9 cellular contexts compared by ENCODE assay signal in the genomic region with DNA sequence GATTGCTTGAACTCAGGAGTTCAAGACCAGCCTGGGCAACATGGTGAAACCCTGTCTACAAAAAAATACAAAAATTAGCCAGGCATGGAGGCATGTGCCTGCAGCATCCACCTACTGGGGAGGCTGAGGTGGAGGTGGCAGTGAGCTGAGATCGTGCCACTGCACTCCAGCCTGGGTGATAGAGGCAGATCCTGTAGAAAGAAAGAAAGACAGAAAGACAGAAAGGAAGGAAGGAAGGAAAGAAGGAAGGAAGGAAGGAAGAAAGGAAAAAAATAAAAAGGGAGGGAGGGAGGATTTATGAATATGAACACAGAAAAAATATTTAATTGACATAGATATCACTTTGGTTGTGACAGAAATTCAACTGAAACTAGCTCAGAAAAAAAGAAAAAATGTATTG. TPM values are rescaled to one million over a fixed set of nuclear protein-coding genes. Genes with fewer than 3 reads are reported as not detected.
DNase-seq lines count a peak whose midpoint lies in the region; ATAC-seq, FAIRE-seq and TF ChIP-seq lines count a peak whose summit lies in the region.
"Not testable (repeated sequence)": the region's sequence is repeated elsewhere in the genome, so short reads cannot be mapped to it uniquely, and the experiment has no call there.
"Had no signal": no experiment of that assay in that cellular context is flagged by ENCODE, and none has a peak within 500 bp of the region (broad histone marks: within the 10 kb centered on the region; RNA-seq: fewer than 3 reads in every experiment).

No MANE protein-coding gene starts in this region.

- not testable (repeated sequence) for H3K9me3 ChIP-seq in HEK293 (ENCODE audit: control insufficient read depth, insufficient read depth, low read depth, low read length); astrocyte (ENCODE audit: insufficient read depth, low read depth, low read length); HepG2 (ENCODE audit: low read length)

- DNase-seq in Calu3; WTC11 (ENCODE audit: low spot score); astrocyte (ENCODE audit: low read depth); dorsolateral prefrontal cortex; HepG2 (ENCODE audit: low spot score): not testable (repeated sequence)

- H3K27me3 ChIP-seq in astrocyte (ENCODE audit: insufficient read depth, low read length); dorsolateral prefrontal cortex; HepG2 (ENCODE audit: control insufficient read depth in 1 of 2, insufficient read depth in 2 of 2, low read length in 2 of 2): not testable (repeated sequence)

- FAIRE-seq in astrocyte (lab: Jason Lieb, UNC); HepG2 (lab: Jason Lieb, UNC): not testable (repeated sequence)

- not testable (repeated sequence) for H3K9me3 Mint-ChIP-seq in Calu3 (ENCODE audit: low read depth, unreplicated experiment); WTC11; astrocyte (ENCODE audit: unreplicated experiment); stimulated activated naive CD8-positive, alpha-beta T cell treated with anti-CD3 and anti-CD28 coated beads, Interleukin-15, Interleukin-2, amounts not matched to agents 100 ng/mL and 50 ng/mL, for 24 hours

- H3K4me3 ChIP-seq in HEK293 (ENCODE audit: low read depth, low read length); astrocyte (ENCODE audit: insufficient read depth, low read depth, low read length); dorsolateral prefrontal cortex; HepG2 (replicated peaks in 1 of 3; ENCODE audit: insufficient read depth in 1 of 3, low read depth in 2 of 3, low read length in 3 of 3): not testable (repeated sequence)

- in situ Hi-C loops in HepG2 (cut with HindIII; ENCODE audit: extremely low pct_ligation_motif_present, low pct_unique_long_range_greater_than_20kb) = not testable (repeated sequence)

- not testable (repeated sequence) for TF ChIP-seq EP300 in HepG2 (IDR thresholded peaks at IDR 0.05; ENCODE audit: low read depth in 2 of 2, low read length in 2 of 2); HepG2 (CRISPR knock-in tag; IDR thresholded peaks at IDR 0.05; ENCODE audit: borderline replicate concordance)

- not testable (repeated sequence) for H3K4me2 ChIP-seq in astrocyte (ENCODE audit: low read length); HepG2 (ENCODE audit: low read depth, low read length)

- peaks cover 71% of the 10 kb centered on the region for H3K4me1 Mint-ChIP-seq in Calu3 (ENCODE audit: low read depth, unreplicated experiment)
- H3K4me1 Mint-ChIP-seq in WTC11 = peaks cover 42% of the 10 kb centered on the region
- H3K4me1 Mint-ChIP-seq in astrocyte (ENCODE audit: low read depth, unreplicated experiment) = peaks cover 41% of the 10 kb centered on the region
- H3K4me1 Mint-ChIP-seq in stimulated activated naive CD8-positive, alpha-beta T cell treated with anti-CD3 and anti-CD28 coated beads, Interleukin-15, Interleukin-2, amounts not matched to agents 100 ng/mL and 50 ng/mL, for 24 hours (ENCODE audit: low read depth) = not testable (repeated sequence)

- not testable (repeated sequence) for H3K4me1 ChIP-seq in HEK293 (ENCODE audit: control insufficient read depth, insufficient read depth, low read length)
- peaks cover 27% of the 10 kb centered on the region for H3K4me1 ChIP-seq in astrocyte (ENCODE audit: insufficient read depth, low read length)
- H3K4me1 ChIP-seq in HepG2 (ENCODE audit: insufficient read depth, low read length) = peaks cover 42% of the 10 kb centered on the region

- BruUV-seq in Calu3 (replicated peaks; lab: Mats Ljungman, UMichigan); HepG2 (replicated peaks; lab: Mats Ljungman, UMichigan): not testable (repeated sequence)

- TF ChIP-seq RAD21 in HepG2 (CRISPR knock-in tag; IDR thresholded peaks at IDR 0.05) = not testable (repeated sequence)

- CTCF ChIA-PET in Calu3 (lab: Charles Lee) (interaction anchor here (0.7 to 3.6 kb wide), 4 partner anchors 12 to 30 kb away, joined by 4 to 11 read pairs (median 4); no protein-coding TSS in a partner anchor), HEK293 (lab: Yijun Ruan, JAX) (interaction anchor here (0.6 to 1.4 kb wide), 6 partner anchors 12 to 159 kb away, joined by 3 to 6 read pairs (median 4); no protein-coding TSS in a partner anchor), WTC11 (lab: Charles Lee) (interaction anchor here (0.7 to 1.5 kb wide), 8 partner anchors 12 to 206 kb away, joined by 3 to 8 read pairs (median 3); a partner anchor contains a TSS)
- CTCF ChIA-PET in HepG2 (lab: Yijun Ruan, JAX; ENCODE audit: low intra/inter-chr PET ratio, low total read pairs) = not testable (repeated sequence)

- H2AFZ ChIP-seq in astrocyte (ENCODE audit: low read depth, low read length); HepG2 (ENCODE audit: low read length): not testable (repeated sequence)

- H4K20me1 ChIP-seq in astrocyte (ENCODE audit: insufficient read depth, low read length) = peaks cover 32% of the 10 kb centered on the region
- not testable (repeated sequence) for H4K20me1 ChIP-seq in HepG2 (ENCODE audit: insufficient read depth, low read length)

- WGBS in HepG2 (ENCODE audit: low lambda C conversion rate) = 98% methylated on average over 1 of the region's 1 CpG

- peak overlapping the region; percentile 14 for H3K4me3 Mint-ChIP-seq in Calu3 (ENCODE audit: low read depth, unreplicated experiment)
- not testable (repeated sequence) for H3K4me3 Mint-ChIP-seq in WTC11; astrocyte (ENCODE audit: unreplicated experiment); stimulated activated naive CD8-positive, alpha-beta T cell treated with anti-CD3 and anti-CD28 coated beads, Interleukin-15, Interleukin-2, amounts not matched to agents 100 ng/mL and 50 ng/mL, for 24 hours

- peaks cover 95% of the 10 kb centered on the region for H3K79me2 ChIP-seq in astrocyte (ENCODE audit: insufficient read depth, low read length)
- peaks cover 93% of the 10 kb centered on the region for H3K79me2 ChIP-seq in HepG2 (ENCODE audit: insufficient read depth, low read length)

- not testable (repeated sequence) for H3K27ac ChIP-seq in HEK293 (ENCODE audit: extremely low read depth, low read depth, low read length); astrocyte (ENCODE audit: low read depth, low read length); HepG2 (ENCODE audit: extremely low read length, insufficient read depth, low read length)
- peak overlapping the region in 40 of 59 donors; percentile 1 to 96 (median 86) for H3K27ac ChIP-seq in dorsolateral prefrontal cortex

- peaks cover 52% of the 10 kb centered on the region for H3K36me3 Mint-ChIP-seq in Calu3 (ENCODE audit: insufficient read depth, unreplicated experiment)
- H3K36me3 Mint-ChIP-seq in WTC11; astrocyte (ENCODE audit: low read depth, unreplicated experiment); stimulated activated naive CD8-positive, alpha-beta T cell treated with anti-CD3 and anti-CD28 coated beads, Interleukin-15, Interleukin-2, amounts not matched to agents 100 ng/mL and 50 ng/mL, for 24 hours (ENCODE audit: low read depth): not testable (repeated sequence)

- POLR2A ChIA-PET in HEK293 (lab: Yijun Ruan, JAX); WTC11 (lab: Charles Lee): not testable (repeated sequence)
- POLR2A ChIA-PET in HepG2 (lab: Yijun Ruan, JAX) = interaction anchor here (1.0 kb wide), 2 partner anchors 19 to 30 kb away, joined by 3 to 5 read pairs; no protein-coding TSS in a partner anchor

- not testable (repeated sequence) for TF ChIP-seq CTCF in Calu3 (IDR thresholded peaks at IDR 0.05; ENCODE audit: unreplicated experiment); HEK293 (tag by site-specific recombination; IDR thresholded peaks at IDR 0.05); WTC11 (IDR thresholded peaks at IDR 0.05); astrocyte (IDR thresholded peaks at IDR 0.05; ENCODE audit: insufficient read depth, low read depth, low read length); dorsolateral prefrontal cortex (IDR thresholded peaks at IDR 0.05 in 54 of 56, conservative IDR thresholded peaks at IDR 0.05 in 2 of 56; ENCODE audit: low read depth in 1 of 56, partially characterized antibody in 56 of 56); HepG2 (CRISPR knock-in tag; IDR thresholded peaks at IDR 0.05)

- H3K36me3 ChIP-seq in HEK293 (ENCODE audit: control insufficient read depth in 2 of 2, insufficient read depth in 1 of 2, low read length in 2 of 2); astrocyte (ENCODE audit: insufficient read depth, low read length): not testable (repeated sequence)
- H3K36me3 ChIP-seq in HepG2 (replicated peaks in 1 of 2; ENCODE audit: control insufficient read depth in 1 of 2, insufficient read depth in 2 of 2, low read length in 2 of 2) = peaks cover 0 to 24% of the 10 kb centered on the region in 2 experiments

- H3K27ac Mint-ChIP-seq in Calu3 (ENCODE audit: unreplicated experiment) (peak overlapping the region; percentile 79), WTC11 (peak overlapping the region; percentile 84; the same call in 1 of the 2 replicates), astrocyte (ENCODE audit: unreplicated experiment) (peak overlapping the region; percentile 51)
- H3K27ac Mint-ChIP-seq in stimulated activated naive CD8-positive, alpha-beta T cell treated with anti-CD3 and anti-CD28 coated beads, Interleukin-15, Interleukin-2, amounts not matched to agents 100 ng/mL and 50 ng/mL, for 24 hours = peak overlapping the region; percentile 47

- H3K27me3 Mint-ChIP-seq in Calu3 (ENCODE audit: unreplicated experiment); WTC11 (ENCODE audit: low read depth); astrocyte (ENCODE audit: low read depth, unreplicated experiment); stimulated activated naive CD8-positive, alpha-beta T cell treated with anti-CD3 and anti-CD28 coated beads, Interleukin-15, Interleukin-2, amounts not matched to agents 100 ng/mL and 50 ng/mL, for 24 hours: not testable (repeated sequence)

- intact Hi-C loops in Calu3 (cut with micrococcal nuclease; ENCODE audit: unreplicated experiment); dorsolateral prefrontal cortex (cut with DNase I); HepG2 (cut with micrococcal nuclease; ENCODE audit: unreplicated experiment): not testable (repeated sequence)

- TF ChIP-seq POLR2A in HepG2 (IDR thresholded peaks at IDR 0.05; ENCODE audit: insufficient read depth in 1 of 2, low read depth in 2 of 2, low read length in 2 of 2) = not testable (repeated sequence)

- H3K9ac ChIP-seq in astrocyte (ENCODE audit: low read length); HepG2 (ENCODE audit: insufficient read depth, low read depth, low read length): not testable (repeated sequence)

- not testable (repeated sequence) for ATAC-seq in WTC11
- ATAC-seq in HepG2 = 0 out of 3 replicates have a peak, but pooled peaks have one; percentile 19

RNA-seq across cellular contexts. Expression of a gene that starts 33.8 kb away (rescaled TPM):
- total RNA-seq in Calu3 (2022) (201 and 265 TPM in 2 replicates), WTC11 (2021) (39.9 to 44.8 TPM (median 41.3 TPM) in 3 replicates), astrocyte (139 and 159 TPM in 2 replicates), dorsolateral prefrontal cortex (100 to 1,000 TPM in 114 of 120 experiments, 10 to 100 TPM in 6; 83.1 to 211 (median 136) TPM), HepG2 (2016; rRNA removed; fragmentation: Illumina TruSeq; extraction: Trizol) (52.4 and 98.3 TPM in 2 replicates)
- 29.7 and 32.9 TPM in 2 replicates for total RNA-seq in HepG2 (2016; cell fraction: cytosol; rRNA removed; fragmentation: Illumina TruSeq; extraction: Trizol; ENCODE audit: low read depth)
- 47.0 and 86.4 TPM in 2 replicates for total RNA-seq in HepG2 (2016; cell fraction: insoluble cytoplasmic fraction; rRNA removed; fragmentation: Illumina TruSeq; extraction: Trizol)
- 36.9 and 39.5 TPM in 2 replicates for total RNA-seq in HepG2 (2016; cell fraction: membrane; rRNA removed; fragmentation: Illumina TruSeq; extraction: Trizol)
- 243 and 259 TPM in 2 replicates for total RNA-seq in HepG2 (2016; cell fraction: nucleus; rRNA removed; fragmentation: Illumina TruSeq; extraction: Trizol)
- polyA plus RNA-seq in HepG2 (2011; rRNA removed) = 40.0 and 43.6 TPM in 2 replicates
- polyA plus RNA-seq in HepG2 (2011; cell fraction: cytosol; rRNA removed) = 26.4 and 36.1 TPM in 2 replicates
- 57.3 and 62.4 TPM in 2 replicates for polyA plus RNA-seq in HepG2 (2011; cell fraction: nucleus; rRNA removed)
- polyA plus RNA-seq in HepG2 (2012) = 74.2 and 81.5 TPM in 2 replicates
- 14.1 and 16.7 TPM in 2 replicates for polyA plus RNA-seq in HepG2 (2016; cell fraction: cytosol; fragmentation: Illumina TruSeq; extraction: Trizol; ENCODE audit: low read depth)
- 36.4 and 38.2 TPM in 2 replicates for polyA plus RNA-seq in HepG2 (2016; cell fraction: insoluble cytoplasmic fraction; fragmentation: Illumina TruSeq; extraction: Trizol; ENCODE audit: low read depth)
- 17.6 and 19.0 TPM in 2 replicates for polyA plus RNA-seq in HepG2 (2016; cell fraction: membrane; fragmentation: Illumina TruSeq; extraction: Trizol; ENCODE audit: low read depth)
- polyA plus RNA-seq in HepG2 (2016; cell fraction: nucleus; fragmentation: Illumina TruSeq; extraction: Trizol; ENCODE audit: insufficient read depth, low read depth) = 68.4 and 81.3 TPM in 2 replicates
- polyA minus RNA-seq in HepG2 (2011; rRNA and poly(A)+ RNA removed; ENCODE audit: low replicate concordance) = 19.5 and 154 TPM in 2 replicates
- 69.6 and 97.5 TPM in 2 replicates for polyA minus RNA-seq in HepG2 (2011; cell fraction: cytosol; rRNA and poly(A)+ RNA removed)
- 726 and 816 TPM in 2 replicates for polyA minus RNA-seq in HepG2 (2011; cell fraction: nucleus; rRNA and poly(A)+ RNA removed)
- total RNA-seq: G401 had no signal
- polyA plus RNA-seq: CD14-positive monocyte had no signal
